In the genomic region with DNA sequence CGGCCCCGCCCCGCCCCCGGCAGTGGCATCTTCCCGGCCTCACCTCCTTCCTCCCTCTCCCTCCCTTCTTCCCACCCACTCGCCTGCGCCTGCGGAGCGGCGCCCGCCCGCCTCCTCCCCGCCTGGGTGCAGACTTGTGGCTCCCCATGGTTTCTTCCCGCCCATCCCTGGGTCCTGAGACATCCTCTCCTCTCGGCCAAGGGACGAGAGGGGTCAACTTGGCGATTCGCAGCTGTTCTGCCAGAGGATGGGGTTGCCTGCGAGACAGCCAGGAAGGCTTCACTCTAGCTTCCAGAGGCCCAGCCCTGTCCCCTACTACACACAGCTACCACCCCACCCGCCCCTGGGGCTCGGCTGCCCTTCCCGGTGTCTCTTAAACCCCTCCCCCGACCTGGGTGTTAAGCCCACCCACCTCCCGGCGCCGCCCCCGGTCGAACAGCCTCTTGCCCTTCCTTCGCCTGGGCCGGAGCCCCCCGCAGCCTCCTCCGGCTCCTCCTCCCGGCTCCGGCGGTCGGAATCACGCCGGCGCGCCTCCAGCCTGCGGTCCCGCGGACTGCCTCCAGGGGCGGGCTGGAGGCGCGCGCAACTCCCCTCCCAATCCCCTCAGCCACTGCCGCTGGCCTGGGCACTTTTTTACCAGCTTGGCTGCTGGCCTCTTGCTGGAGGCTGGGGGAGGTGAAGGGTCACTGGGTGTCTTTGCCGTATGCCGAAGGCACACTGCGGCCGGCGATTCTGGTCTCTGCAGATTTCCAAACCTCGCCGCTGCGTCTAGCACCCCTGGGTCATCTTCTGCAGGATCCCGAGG, we compare ENCODE assay signal across 8 cellular contexts. TPM values are rescaled to one million over a fixed set of nuclear protein-coding genes. Genes with fewer than 3 reads are reported as not detected.
A peak's percentile ranks its signal among the peaks of the same experiment; 100 is the strongest.
DNase-seq lines count a peak whose midpoint lies in the region; TF ChIP-seq lines count a peak whose summit lies in the region.

No MANE protein-coding gene starts in this region.

- H3K9me3 Mint-ChIP-seq in activated T-cell treated with anti-CD3 and anti-CD28 coated beads, Interleukin-2, amount 50 U/mL, for 24 hours: no peaks in the 10 kb centered on the region

- DNase-seq in COLO668 (lab: John Stamatoyannopoulos, UW; ENCODE audit: unreplicated experiment) (peak; percentile 70), GM20000 (ENCODE audit: low spot score) (peak; percentile 90), HUDEP-2 (lab: John Stamatoyannopoulos, UW; ENCODE audit: unreplicated experiment in 76 of 76) (peak in 48 of 76 experiments; percentile 20 to 75 (median 51)), OCI-M1 (lab: John Stamatoyannopoulos, UW) (peak; percentile 88)
- DNase-seq in activated T-cell treated with anti-CD3 and anti-CD28 coated beads, Interleukin-2, amount 50 U/mL, for 24 hours: peak; percentile 88
- peak; percentile 55 for DNase-seq in stimulated activated CD8-positive, alpha-beta memory T cell treated with anti-CD3 and anti-CD28 coated beads, Interleukin-7, amount 100 ng/mL, for 24 hours (ENCODE audit: low read depth)

- H3K4me1 Mint-ChIP-seq in activated T-cell treated with anti-CD3 and anti-CD28 coated beads, Interleukin-2, amount 50 U/mL, for 24 hours (ENCODE audit: low read depth): peaks cover 59% of the 10 kb centered on the region

- WGBS in esophagus, 2 donors: 1 to 2% methylated on average over 50 to 56 of the region's 57 CpGs

- H3K4me1 ChIP-seq in esophagus (ENCODE audit: control insufficient read depth in 2 of 2, insufficient read depth in 2 of 2, low read length in 1 of 2) (peaks cover 0 to 11% of the 10 kb centered on the region in 2 donors), muscle layer of colon (ENCODE audit: insufficient read depth, low read length) (peaks cover 49% of the 10 kb centered on the region)

- no peaks in the 10 kb centered on the region for H3K27me3 Mint-ChIP-seq in activated T-cell treated with anti-CD3 and anti-CD28 coated beads, Interleukin-2, amount 50 U/mL, for 24 hours

- H3K36me3 ChIP-seq in esophagus (ENCODE audit: control insufficient read depth in 2 of 2, insufficient read depth in 2 of 2, low read length in 1 of 2) (no peaks in the 10 kb centered on the region), muscle layer of colon (ENCODE audit: insufficient read depth, low read length) (no peaks in the 10 kb centered on the region)

- H3K9ac ChIP-seq in muscle layer of colon (ENCODE audit: low read length): peak overlapping the region; percentile 50

- H3K27ac Mint-ChIP-seq in activated T-cell treated with anti-CD3 and anti-CD28 coated beads, Interleukin-2, amount 50 U/mL, for 24 hours: peak overlapping the region; percentile 98

- peaks cover 20% of the 10 kb centered on the region for H3K36me3 Mint-ChIP-seq in activated T-cell treated with anti-CD3 and anti-CD28 coated beads, Interleukin-2, amount 50 U/mL, for 24 hours (ENCODE audit: low read depth)

- H3K4me3 ChIP-seq in esophagus (ENCODE audit: low read depth in 1 of 2, low read length in 2 of 2) (peak overlapping the region; percentile 71 to 93), muscle layer of colon (ENCODE audit: low read depth in 1 of 2, low read length in 2 of 2) (peak overlapping the region; percentile 88 to 97)

- no peaks in the 10 kb centered on the region for H3K27me3 ChIP-seq in esophagus (ENCODE audit: control insufficient read depth in 1 of 2, insufficient read depth in 2 of 2, low read length in 2 of 2)
- H3K27me3 ChIP-seq in muscle layer of colon (ENCODE audit: control insufficient read depth in 1 of 2, insufficient read depth in 2 of 2, low read length in 2 of 2): no peaks in the 10 kb centered on the region

- H3K9me3 ChIP-seq in esophagus (ENCODE audit: control insufficient read depth in 2 of 2, insufficient read depth in 1 of 2, low read depth in 1 of 2, low read length in 1 of 2): no peaks in the 10 kb centered on the region
- H3K9me3 ChIP-seq in muscle layer of colon (ENCODE audit: low read length): no peaks in the 10 kb centered on the region

- peak; percentile 75 for TF ChIP-seq CTCF in GM20000 (IDR thresholded peaks at IDR 0.05; ENCODE audit: extremely low read depth, missing control alignments)

- H3K27ac ChIP-seq in esophagus (ENCODE audit: low read depth in 2 of 2, low read length in 1 of 2): peak overlapping the region; percentile 96 to 97
- peak overlapping the region; percentile 96 for H3K27ac ChIP-seq in muscle layer of colon (ENCODE audit: low read depth, low read length)

- peak overlapping the region; percentile 96 for H3K4me3 Mint-ChIP-seq in activated T-cell treated with anti-CD3 and anti-CD28 coated beads, Interleukin-2, amount 50 U/mL, for 24 hours

RNA-seq across cellular contexts. Expression of a gene that starts 1.9 kb away (rescaled TPM):
- polyA plus RNA-seq in esophagus: 1 to 10 TPM; 3.8 to 4.1 TPM

Comparison
In these comparisons a context has a peak if more than half of its experiments do, and no peak if none do; other contexts are left out.
1. Peak in every context shown above with its lines: DNase-seq, H3K4me3 ChIP-seq and H3K27ac ChIP-seq.